ENCODE assay signal across 1 cellular context in genomic region chr5:132427285-132428146, GRCh38.
A peak's percentile ranks its signal among the peaks of the same experiment; 100 is the strongest.
TF ChIP-seq lines count a peak whose summit lies in the region.

No MANE protein-coding gene starts in this region.

TF ChIP-seq in GM12878, 131 proteins besides CTCF, POLR2A, EP300 and RAD21 (continued from another document and continues in another):
- TF ChIP-seq RELB (IDR thresholded peaks at IDR 0.05; ENCODE audit: low read depth) (no peak), PBX3 (IDR thresholded peaks at IDR 0.05; ENCODE audit: insufficient replicate concordance, low read depth, low read length) (no peak), NFIC (IDR thresholded peaks at IDR 0.05; ENCODE audit: low read depth, low read length) (no peak), YY1 (IDR thresholded peaks at IDR 0.05; ENCODE audit: low read depth, low read length) (no peak), YBX1 (IDR thresholded peaks at IDR 0.05) (no peak), KDM1A (IDR thresholded peaks at IDR 0.05; ENCODE audit: borderline replicate concordance) (no peak), CBFB (IDR thresholded peaks at IDR 0.05; ENCODE audit: low read depth) (no peak), SIX5 (IDR thresholded peaks at IDR 0.05; ENCODE audit: low read depth, low read length, severe bottlenecking) (no peak), IKZF1 (conservative IDR thresholded peaks at IDR 0.05) (no peak; the same call in 1 of the 2 replicates), ZBTB40 (IDR thresholded peaks at IDR 0.05; ENCODE audit: borderline replicate concordance) (no peak), FOXM1 (IDR thresholded peaks at IDR 0.05; ENCODE audit: low read depth, low read length) (no peak), KAT2A (conservative IDR thresholded peaks at IDR 0.05; ENCODE audit: control insufficient read depth, low read depth, low read length) (no peak), CHD2 (IDR thresholded peaks at IDR 0.05; ENCODE audit: borderline replicate concordance, low read depth, low read length) (no peak), BCL11A (IDR thresholded peaks at IDR 0.05; ENCODE audit: low read depth, low read length) (no peak), USF1 (IDR thresholded peaks at IDR 0.05; ENCODE audit: borderline replicate concordance, extremely low read length, insufficient read depth, low read depth, low read length) (no peak), POLR2AphosphoS5 (IDR thresholded peaks at IDR 0.05; ENCODE audit: low read length) (no peak; the same call in 1 of the 2 replicates), FOXK2 (IDR thresholded peaks at IDR 0.05) (no peak), STAT3 (IDR thresholded peaks at IDR 0.05; ENCODE audit: low read depth, low read length) (no peak), E2F8 (IDR thresholded peaks at IDR 0.05; ENCODE audit: low read depth, partially characterized antibody) (no peak), CREM (IDR thresholded peaks at IDR 0.05; ENCODE audit: low read depth) (0 out of 2 replicates have a peak, but pooled peaks have one; percentile 25), TCF12 (IDR thresholded peaks at IDR 0.05; ENCODE audit: low read depth, low read length) (no peak), BCL3 (IDR thresholded peaks at IDR 0.05; ENCODE audit: borderline replicate concordance, insufficient read depth, low read depth, low read length, poor library complexity, severe bottlenecking) (no peak)
- TF ChIP-seq, protein P1, sequence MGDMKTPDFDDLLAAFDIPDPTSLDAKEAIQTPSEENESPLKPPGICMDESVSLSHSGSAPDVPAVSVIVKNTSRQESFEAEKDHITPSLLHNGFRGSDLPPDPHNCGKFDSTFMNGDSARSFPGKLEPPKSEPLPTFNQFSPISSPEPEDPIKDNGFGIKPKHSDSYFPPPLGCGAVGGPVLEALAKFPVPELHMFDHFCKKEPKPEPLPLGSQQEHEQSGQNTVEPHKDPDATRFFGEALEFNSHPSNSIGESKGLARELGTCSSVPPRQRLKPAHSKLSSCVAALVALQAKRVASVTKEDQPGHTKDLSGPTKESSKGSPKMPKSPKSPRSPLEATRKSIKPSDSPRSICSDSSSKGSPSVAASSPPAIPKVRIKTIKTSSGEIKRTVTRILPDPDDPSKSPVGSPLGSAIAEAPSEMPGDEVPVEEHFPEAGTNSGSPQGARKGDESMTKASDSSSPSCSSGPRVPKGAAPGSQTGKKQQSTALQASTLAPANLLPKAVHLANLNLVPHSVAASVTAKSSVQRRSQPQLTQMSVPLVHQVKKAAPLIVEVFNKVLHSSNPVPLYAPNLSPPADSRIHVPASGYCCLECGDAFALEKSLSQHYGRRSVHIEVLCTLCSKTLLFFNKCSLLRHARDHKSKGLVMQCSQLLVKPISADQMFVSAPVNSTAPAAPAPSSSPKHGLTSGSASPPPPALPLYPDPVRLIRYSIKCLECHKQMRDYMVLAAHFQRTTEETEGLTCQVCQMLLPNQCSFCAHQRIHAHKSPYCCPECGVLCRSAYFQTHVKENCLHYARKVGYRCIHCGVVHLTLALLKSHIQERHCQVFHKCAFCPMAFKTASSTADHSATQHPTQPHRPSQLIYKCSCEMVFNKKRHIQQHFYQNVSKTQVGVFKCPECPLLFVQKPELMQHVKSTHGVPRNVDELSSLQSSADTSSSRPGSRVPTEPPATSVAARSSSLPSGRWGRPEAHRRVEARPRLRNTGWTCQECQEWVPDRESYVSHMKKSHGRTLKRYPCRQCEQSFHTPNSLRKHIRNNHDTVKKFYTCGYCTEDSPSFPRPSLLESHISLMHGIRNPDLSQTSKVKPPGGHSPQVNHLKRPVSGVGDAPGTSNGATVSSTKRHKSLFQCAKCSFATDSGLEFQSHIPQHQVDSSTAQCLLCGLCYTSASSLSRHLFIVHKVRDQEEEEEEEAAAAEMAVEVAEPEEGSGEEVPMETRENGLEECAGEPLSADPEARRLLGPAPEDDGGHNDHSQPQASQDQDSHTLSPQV (IDR thresholded peaks at IDR 0.05): no peak
- TF ChIP-seq, protein P2, sequence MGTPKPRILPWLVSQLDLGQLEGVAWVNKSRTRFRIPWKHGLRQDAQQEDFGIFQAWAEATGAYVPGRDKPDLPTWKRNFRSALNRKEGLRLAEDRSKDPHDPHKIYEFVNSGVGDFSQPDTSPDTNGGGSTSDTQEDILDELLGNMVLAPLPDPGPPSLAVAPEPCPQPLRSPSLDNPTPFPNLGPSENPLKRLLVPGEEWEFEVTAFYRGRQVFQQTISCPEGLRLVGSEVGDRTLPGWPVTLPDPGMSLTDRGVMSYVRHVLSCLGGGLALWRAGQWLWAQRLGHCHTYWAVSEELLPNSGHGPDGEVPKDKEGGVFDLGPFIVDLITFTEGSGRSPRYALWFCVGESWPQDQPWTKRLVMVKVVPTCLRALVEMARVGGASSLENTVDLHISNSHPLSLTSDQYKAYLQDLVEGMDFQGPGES (IDR thresholded peaks at IDR 0.05): no peak
- TF ChIP-seq, protein P3, sequence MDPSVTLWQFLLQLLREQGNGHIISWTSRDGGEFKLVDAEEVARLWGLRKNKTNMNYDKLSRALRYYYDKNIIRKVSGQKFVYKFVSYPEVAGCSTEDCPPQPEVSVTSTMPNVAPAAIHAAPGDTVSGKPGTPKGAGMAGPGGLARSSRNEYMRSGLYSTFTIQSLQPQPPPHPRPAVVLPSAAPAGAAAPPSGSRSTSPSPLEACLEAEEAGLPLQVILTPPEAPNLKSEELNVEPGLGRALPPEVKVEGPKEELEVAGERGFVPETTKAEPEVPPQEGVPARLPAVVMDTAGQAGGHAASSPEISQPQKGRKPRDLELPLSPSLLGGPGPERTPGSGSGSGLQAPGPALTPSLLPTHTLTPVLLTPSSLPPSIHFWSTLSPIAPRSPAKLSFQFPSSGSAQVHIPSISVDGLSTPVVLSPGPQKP (IDR thresholded peaks at IDR 0.05; ENCODE audit: low read depth, low read length): no peak
- TF ChIP-seq, protein P4, sequence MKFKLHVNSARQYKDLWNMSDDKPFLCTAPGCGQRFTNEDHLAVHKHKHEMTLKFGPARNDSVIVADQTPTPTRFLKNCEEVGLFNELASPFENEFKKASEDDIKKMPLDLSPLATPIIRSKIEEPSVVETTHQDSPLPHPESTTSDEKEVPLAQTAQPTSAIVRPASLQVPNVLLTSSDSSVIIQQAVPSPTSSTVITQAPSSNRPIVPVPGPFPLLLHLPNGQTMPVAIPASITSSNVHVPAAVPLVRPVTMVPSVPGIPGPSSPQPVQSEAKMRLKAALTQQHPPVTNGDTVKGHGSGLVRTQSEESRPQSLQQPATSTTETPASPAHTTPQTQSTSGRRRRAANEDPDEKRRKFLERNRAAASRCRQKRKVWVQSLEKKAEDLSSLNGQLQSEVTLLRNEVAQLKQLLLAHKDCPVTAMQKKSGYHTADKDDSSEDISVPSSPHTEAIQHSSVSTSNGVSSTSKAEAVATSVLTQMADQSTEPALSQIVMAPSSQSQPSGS (IDR thresholded peaks at IDR 0.05; ENCODE audit: low read length): no peak
- TF ChIP-seq, protein P5, sequence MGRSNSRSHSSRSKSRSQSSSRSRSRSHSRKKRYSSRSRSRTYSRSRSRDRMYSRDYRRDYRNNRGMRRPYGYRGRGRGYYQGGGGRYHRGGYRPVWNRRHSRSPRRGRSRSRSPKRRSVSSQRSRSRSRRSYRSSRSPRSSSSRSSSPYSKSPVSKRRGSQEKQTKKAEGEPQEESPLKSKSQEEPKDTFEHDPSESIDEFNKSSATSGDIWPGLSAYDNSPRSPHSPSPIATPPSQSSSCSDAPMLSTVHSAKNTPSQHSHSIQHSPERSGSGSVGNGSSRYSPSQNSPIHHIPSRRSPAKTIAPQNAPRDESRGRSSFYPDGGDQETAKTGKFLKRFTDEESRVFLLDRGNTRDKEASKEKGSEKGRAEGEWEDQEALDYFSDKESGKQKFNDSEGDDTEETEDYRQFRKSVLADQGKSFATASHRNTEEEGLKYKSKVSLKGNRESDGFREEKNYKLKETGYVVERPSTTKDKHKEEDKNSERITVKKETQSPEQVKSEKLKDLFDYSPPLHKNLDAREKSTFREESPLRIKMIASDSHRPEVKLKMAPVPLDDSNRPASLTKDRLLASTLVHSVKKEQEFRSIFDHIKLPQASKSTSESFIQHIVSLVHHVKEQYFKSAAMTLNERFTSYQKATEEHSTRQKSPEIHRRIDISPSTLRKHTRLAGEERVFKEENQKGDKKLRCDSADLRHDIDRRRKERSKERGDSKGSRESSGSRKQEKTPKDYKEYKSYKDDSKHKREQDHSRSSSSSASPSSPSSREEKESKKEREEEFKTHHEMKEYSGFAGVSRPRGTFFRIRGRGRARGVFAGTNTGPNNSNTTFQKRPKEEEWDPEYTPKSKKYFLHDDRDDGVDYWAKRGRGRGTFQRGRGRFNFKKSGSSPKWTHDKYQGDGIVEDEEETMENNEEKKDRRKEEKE (IDR thresholded peaks at IDR 0.05): no peak
